Comparison of ENCODE assay signal across 20 cellular contexts in genomic region chr18:60809937-60810336, GRCh38.
"Had no signal": no experiment of that assay in that cellular context is flagged by ENCODE, and none has a peak within 500 bp of the region (broad histone marks: within the 10 kb centered on the region; RNA-seq: fewer than 3 reads in every experiment).

No MANE protein-coding gene starts in this region.

- H3K27ac ChIP-seq: brain microvascular endothelial cell, left ventricle myocardium inferior, ovary, sigmoid colon, spleen, stomach, testis, upper lobe of left lung had no signal

- H3K4me1 ChIP-seq: left ventricle myocardium inferior, sigmoid colon, spleen, stomach, testis, upper lobe of left lung had no signal

- H3K36me3 ChIP-seq: brain microvascular endothelial cell, left ventricle myocardium inferior, ovary, sigmoid colon, spleen, stomach, upper lobe of left lung had no signal

- H3K4me3 ChIP-seq: left ventricle myocardium inferior, mucosa of descending colon, ovary, sigmoid colon, spleen, stomach, testis, upper lobe of left lung had no signal

- DNase-seq: activated CD4-positive, alpha-beta T cell treated with anti-CD3 and anti-CD28 coated beads, Interleukin-2, amount 50 U/mL, for 4 hours; activated naive CD4-positive, alpha-beta T cell treated with Interleukin-2 at 50 U/mL for 16 hours; anterior cingulate cortex; brain microvascular endothelial cell; endodermal cell; erythroblast; left ventricle myocardium inferior; mucosa of descending colon; naive thymus-derived CD4-positive, alpha-beta T cell; ovary; sigmoid colon; spleen; stimulated activated CD4-positive, alpha-beta T cell treated with anti-CD3 and anti-CD28 coated beads, Interleukin-1b, Interleukin-23, amount 100 ng/mL, for 48 hours; stomach; T1000; testis; upper lobe of left lung had no signal

- H3K27me3 ChIP-seq: brain microvascular endothelial cell, ovary, sigmoid colon, spleen, stomach, testis, upper lobe of left lung had no signal

- ATAC-seq: activated CD4-positive, CD25-positive, alpha-beta regulatory T cell treated with anti-CD3 and anti-CD28 coated beads, Interleukin-2, amount 50 U/mL, for 24 hours; activated T-helper 17 cell treated with anti-CD3 and anti-CD28 coated beads, Interleukin-2, amount 50 U/mL, for 72 hours; mucosa of descending colon; naive thymus-derived CD4-positive, alpha-beta T cell had no signal

- H3K9me3 ChIP-seq: left ventricle myocardium inferior, mucosa of descending colon, ovary, sigmoid colon, spleen, stomach, testis, upper lobe of left lung had no signal

- FAIRE-seq: keratinocyte had no signal
